24 cellular contexts compared by ENCODE assay signal in genomic region chr4:26368685-26369084, GRCh38. TPM values are rescaled to one million over a fixed set of nuclear protein-coding genes. Genes with fewer than 3 reads are reported as not detected.
DNase-seq lines count a peak whose midpoint lies in the region; ATAC-seq, FAIRE-seq and TF ChIP-seq lines count a peak whose summit lies in the region.
"Had no signal": no experiment of that assay in that cellular context is flagged by ENCODE, and none has a peak within 500 bp of the region (broad histone marks: within the 10 kb centered on the region; RNA-seq: fewer than 3 reads in every experiment).

No MANE protein-coding gene starts in this region.

- no peak overlapping the region for H2AK5ac ChIP-seq in IMR-90 (ENCODE audit: low read depth, low read length)

- H3K4me3 Mint-ChIP-seq in chondrocyte (ENCODE audit: unreplicated experiment) (no peak overlapping the region), nephron (no peak overlapping the region)
- H3K4me3 Mint-ChIP-seq: activated T-cell treated with anti-CD3 and anti-CD28 coated beads, Interleukin-2, amount 50 U/mL, for 24 hours had no signal

- TF ChIP-seq CTCF in A549 (IDR thresholded peaks at IDR 0.05) (no peak), IMR-90 (conservative IDR thresholded peaks at IDR 0.05; ENCODE audit: low read depth, low read length) (no peak), chondrocyte (IDR thresholded peaks at IDR 0.05) (no peak), nephron (IDR thresholded peaks at IDR 0.05; ENCODE audit: unreplicated experiment in 3 of 3) (no peak)

- H2AK9ac ChIP-seq in IMR-90 (replicated peaks; ENCODE audit: low read depth, low read length, poor library complexity) = no peak overlapping the region

- no peaks in the 10 kb centered on the region for H3K36me3 Mint-ChIP-seq in chondrocyte (ENCODE audit: low read depth)
- peaks cover 8% of the 10 kb centered on the region for H3K36me3 Mint-ChIP-seq in nephron (ENCODE audit: low read depth)

- H2BK5ac ChIP-seq in IMR-90 (ENCODE audit: low read depth, low read length, poor library complexity, severe bottlenecking) = peak overlapping the region; percentile 4

- H3K27ac Mint-ChIP-seq in chondrocyte (ENCODE audit: unreplicated experiment) (peak overlapping the region; percentile 24), nephron (peak overlapping the region; percentile 87 to 89 (median 88))
- H3K27ac Mint-ChIP-seq: activated T-cell treated with anti-CD3 and anti-CD28 coated beads, Interleukin-2, amount 50 U/mL, for 24 hours had no signal

- no peak for TF ChIP-seq EP300 in A549 (IDR thresholded peaks at IDR 0.05)

- peaks cover 8% of the 10 kb centered on the region; the same call in 1 of the 2 replicates for H3K36me3 ChIP-seq in IMR-90 (ENCODE audit: control insufficient read depth, insufficient read depth, low read length)

- no TSS peak for BruUV-seq in IMR-90 (replicated peaks; lab: Mats Ljungman, UMichigan)

- POLR2A ChIA-PET in A549 (lab: Yijun Ruan, JAX) = no interaction called here
- POLR2A ChIA-PET in IMR-90 (lab: Charles Lee; ENCODE audit: unreplicated experiment) = no interaction called here

- no peak overlapping the region for H4K8ac ChIP-seq in IMR-90 (ENCODE audit: low read depth in 2 of 2, low read length in 2 of 2)

- no peak overlapping the region for H3K56ac ChIP-seq in IMR-90 (ENCODE audit: extremely low read depth, insufficient read depth, low read length)

- dilution Hi-C loops in IMR-90 (cut with HindIII; ENCODE audit: low sequenced_read_pairs, unreplicated experiment) = no loop called here

- peaks cover 47% of the 10 kb centered on the region for H4K20me1 ChIP-seq in IMR-90 (ENCODE audit: insufficient read depth, low read length)

- no peak overlapping the region for H2AFZ ChIP-seq in IMR-90 (replicated peaks; ENCODE audit: low read length, poor library complexity)

- H3K9me3 Mint-ChIP-seq in chondrocyte (ENCODE audit: low read depth) = no peaks in the 10 kb centered on the region
- H3K9me3 Mint-ChIP-seq in nephron = no peaks in the 10 kb centered on the region
- H3K9me3 Mint-ChIP-seq: activated T-cell treated with anti-CD3 and anti-CD28 coated beads, Interleukin-2, amount 50 U/mL, for 24 hours had no signal

- H4K91ac ChIP-seq in IMR-90 (ENCODE audit: insufficient read depth, low read depth, low read length) = no peak overlapping the region

- no peak for FAIRE-seq in A549 (lab: Jason Lieb, UNC)
- FAIRE-seq: A204.1, TTC549 had no signal

- H3K14ac ChIP-seq in IMR-90 (replicated peaks; ENCODE audit: low read depth, low read length) = no peak overlapping the region

- H3K9me3 ChIP-seq in A549 = no peaks in the 10 kb centered on the region
- H3K9me3 ChIP-seq in IMR-90 (ENCODE audit: control insufficient read depth, insufficient read depth, low read length) = no peaks in the 10 kb centered on the region
- H3K9me3 ChIP-seq: BE2C, gastroesophageal sphincter, tibial nerve had no signal

- in situ Hi-C loops in IMR-90 (cut with MboI; ENCODE audit: low sequenced_read_pairs) = no loop called here

- H2BK20ac ChIP-seq in IMR-90 (ENCODE audit: low read depth, low read length) = no peak overlapping the region

- intact Hi-C loops in IMR-90 (cut with micrococcal nuclease) = no loop called here

- no peak for TF ChIP-seq RAD21 in A549 (conservative IDR thresholded peaks at IDR 0.05 in 1 of 2, IDR thresholded peaks at IDR 0.05 in 1 of 2)
- no peak for TF ChIP-seq RAD21 in IMR-90 (IDR thresholded peaks at IDR 0.05; ENCODE audit: low read length)

- peaks cover 57% of the 10 kb centered on the region for H3K4me1 Mint-ChIP-seq in chondrocyte (ENCODE audit: low read depth)
- H3K4me1 Mint-ChIP-seq in nephron = peaks cover 48% of the 10 kb centered on the region

- H2BK15ac ChIP-seq in IMR-90 (ENCODE audit: low read depth, low read length) = no peak overlapping the region

- H2BK120ac ChIP-seq in IMR-90 (ENCODE audit: low read depth, low read length) = no peak overlapping the region

- H3K27ac ChIP-seq in A549 (no peak overlapping the region), IMR-90 (ENCODE audit: insufficient read depth, low read length) (no peak overlapping the region)
- H3K27ac ChIP-seq: gastroesophageal sphincter had no signal

- H3K9ac ChIP-seq in IMR-90 (ENCODE audit: low read depth, low read length) = no peak overlapping the region

- H3K18ac ChIP-seq in IMR-90 (ENCODE audit: low read depth, low read length) = no peak overlapping the region

- H3K4me2 ChIP-seq in A549 = peak overlapping the region; percentile 31; the same call in 1 of the 3 replicates
- no peak overlapping the region for H3K4me2 ChIP-seq in IMR-90 (ENCODE audit: low read depth, low read length)

- H3K27me3 Mint-ChIP-seq in chondrocyte (ENCODE audit: low read depth) = no peaks in the 10 kb centered on the region
- no peaks in the 10 kb centered on the region for H3K27me3 Mint-ChIP-seq in nephron (ENCODE audit: low read depth)
- H3K27me3 Mint-ChIP-seq: activated T-cell treated with anti-CD3 and anti-CD28 coated beads, Interleukin-2, amount 50 U/mL, for 24 hours had no signal

- peak overlapping the region; percentile 53; the same call in 1 of the 2 replicates for H4K5ac ChIP-seq in IMR-90 (ENCODE audit: low read depth, low read length)

- TF ChIP-seq POLR2A in A549 (IDR thresholded peaks at IDR 0.05; ENCODE audit: low read length) = no peak
- no peak for TF ChIP-seq POLR2A in IMR-90 (IDR thresholded peaks at IDR 0.05; ENCODE audit: low read depth, low read length)

- CTCF ChIA-PET in A549 (lab: Yijun Ruan, JAX) (no interaction called here), IMR-90 (lab: Yijun Ruan, JAX) (no interaction called here)

- DNase-seq in A549 (ENCODE audit: low read depth in 1 of 2, low spot score in 1 of 2) (no peak), IMR-90 (no peak), chondrocyte (ENCODE audit: low spot score) (no peak), NCI-H1105 treated with DMSO at 0.1 percent for 48 hours (lab: John Stamatoyannopoulos, UW) (no peak), C1 segment of cervical spinal cord (lab: John Stamatoyannopoulos, UW) (no peak), HuH-7.5 (ENCODE audit: low spot score) (no peak)
- DNase-seq: activated CD4-positive, alpha-beta T cell treated with anti-CD3 and anti-CD28 coated beads for 1 hour; activated CD8-positive, alpha-beta memory T cell treated with anti-CD3 and anti-CD28 coated beads for 24 hours; activated naive CD4-positive, alpha-beta T cell; activated T-cell treated with anti-CD3 and anti-CD28 coated beads, Interleukin-2, amount 50 U/mL, for 24 hours; aorta; BE2C; NCI-H1436; NCI-H524 treated with DMSO at 0.1 percent for 48 hours; stimulated activated CD4-positive, alpha-beta T cell treated with anti-CD3 and anti-CD28 coated beads, Interleukin-4, amount 100 ng/mL, for 24 hours; stimulated activated naive CD8-positive, alpha-beta T cell treated with anti-CD3 and anti-CD28 coated beads, Interleukin-15, Interleukin-2, amounts not matched to agents 100 U/mL and 50 U/mL, for 24 hours; SW 1271 had no signal

- H3K4me3 ChIP-seq in A549 = no peak overlapping the region
- no peak overlapping the region for H3K4me3 ChIP-seq in IMR-90 (ENCODE audit: insufficient read depth, low read depth, low read length)
- H3K4me3 ChIP-seq: gastroesophageal sphincter, lung, tibial nerve had no signal

- no peaks in the 10 kb centered on the region for H3K27me3 ChIP-seq in IMR-90 (ENCODE audit: control insufficient read depth, insufficient read depth, low read length)
- H3K27me3 ChIP-seq: BE2C, gastroesophageal sphincter, tibial nerve had no signal

- H3K9me1 ChIP-seq in IMR-90 (ENCODE audit: insufficient read depth, low read length) = peaks cover 9% of the 10 kb centered on the region

- no peak overlapping the region for H3K4ac ChIP-seq in IMR-90 (ENCODE audit: low read depth, low read length)

- no peak overlapping the region for H3K23ac ChIP-seq in IMR-90 (ENCODE audit: low read depth, low read length)

- ATAC-seq in A549 (no peak), IMR-90 (ENCODE audit: low read depth) (no peak), GM21723 (IDR thresholded peaks at IDR 0.05; ENCODE audit: unreplicated experiment) (no peak)
- ATAC-seq: gastroesophageal sphincter; stimulated activated naive CD8-positive, alpha-beta T cell treated with anti-CD3 and anti-CD28 coated beads, Interleukin-15, Interleukin-2, amounts not matched to agents 100 U/mL and 50 U/mL, for 24 hours had no signal

- H3K4me1 ChIP-seq in A549 = peaks cover 35% of the 10 kb centered on the region
- peaks cover 23% of the 10 kb centered on the region for H3K4me1 ChIP-seq in IMR-90 (ENCODE audit: control insufficient read depth, insufficient read depth, low read length)

- H3K79me1 ChIP-seq in IMR-90 (ENCODE audit: low read depth in 1 of 2, low read length in 2 of 2) = peaks cover 21 to 64% of the 10 kb centered on the region in 2 experiments

TF ChIP-seq in A549, 52 proteins besides CTCF, POLR2A, EP300 and RAD21 (continues in another document):
- TF ChIP-seq HOXB5 (CRISPR knock-in tag; IDR thresholded peaks at IDR 0.05) = no peak
- TF ChIP-seq MYC (IDR thresholded peaks at IDR 0.05; ENCODE audit: borderline replicate concordance, low read length) = no peak
- TF ChIP-seq NPAS2 (CRISPR knock-in tag; IDR thresholded peaks at IDR 0.05; ENCODE audit: borderline replicate concordance) = no peak

TF ChIP-seq in IMR-90, 13 proteins besides CTCF, POLR2A, EP300 and RAD21 (continues in another document):
- no peak for TF ChIP-seq CHD1 (IDR thresholded peaks at IDR 0.05; ENCODE audit: low read depth, low read length)
- TF ChIP-seq CEBPB (IDR thresholded peaks at IDR 0.05; ENCODE audit: low read depth, low read length) = no peak
- no peak for TF ChIP-seq MAFK (IDR thresholded peaks at IDR 0.05; ENCODE audit: low read depth, low read length)
- TF ChIP-seq USF2 (IDR thresholded peaks at IDR 0.05; ENCODE audit: low read depth, low read length) = no peak
- TF ChIP-seq RFX5 (IDR thresholded peaks at IDR 0.05; ENCODE audit: low read depth, low read length) = no peak

RNA-seq across cellular contexts. Expression of gene RBPJ, which starts 47.9 kb away (rescaled TPM):
- polyA plus RNA-seq in A549 (2011; rRNA removed) = 28.9 and 37.1 TPM in 2 replicates
- polyA plus RNA-seq in A549 (2012; cell fraction: cytosol; rRNA removed) = 6.8 and 8.3 TPM in 2 replicates
- 8.4 and 12.0 TPM in 2 replicates for polyA plus RNA-seq in A549 (2012; cell fraction: nucleus; rRNA removed)
- polyA plus RNA-seq in A549 (2017; fragmentation: RNase III; extraction: RNeasy Plus Mini Kit Qiagen cat#74134 plus additional on column Dnase treatment) = 16.0 to 17.6 TPM (median 16.5 TPM) in 3 replicates
- 17.9 and 20.3 TPM in 2 replicates for polyA minus RNA-seq in A549 (2011; rRNA and poly(A)+ RNA removed)
- 148 and 172 TPM in 2 replicates for total RNA-seq in IMR-90 (2012; rRNA removed)
- polyA plus RNA-seq in IMR-90 (2012; rRNA removed) = 49.3 and 50.3 TPM in 2 replicates
- 12.3 and 12.6 TPM in 2 replicates for polyA plus RNA-seq in IMR-90 (2012; cell fraction: cytosol; rRNA removed)
- 34.5 and 215 TPM in 2 replicates for polyA plus RNA-seq in IMR-90 (2012; cell fraction: nucleus; rRNA removed; ENCODE audit: low replicate concordance)
- total RNA-seq in chondrocyte = 52.9 to 65.8 TPM (median 58.5 TPM) in 3 replicates
